Comparison of ENCODE assay signal across 9 cellular contexts in genomic region chr5:81755320-81755719, GRCh38. TPM values are rescaled to one million over a fixed set of nuclear protein-coding genes. Genes with fewer than 3 reads are reported as not detected.
DNase-seq lines count a peak whose midpoint lies in the region; ATAC-seq and TF ChIP-seq lines count a peak whose summit lies in the region.
"Had no signal": no experiment of that assay in that cellular context is flagged by ENCODE, and none has a peak within 500 bp of the region (broad histone marks: within the 10 kb centered on the region; RNA-seq: fewer than 3 reads in every experiment).

No MANE protein-coding gene starts in this region.

- no peak for TF ChIP-seq EP300 in suprapubic skin (IDR thresholded peaks at IDR 0.05)

- ATAC-seq in GM21515 (IDR thresholded peaks at IDR 0.05; ENCODE audit: unreplicated experiment) (no peak), HG03280 (IDR thresholded peaks at IDR 0.05; ENCODE audit: unreplicated experiment) (no peak)

- no peak for TF ChIP-seq POLR2A in suprapubic skin (IDR thresholded peaks at IDR 0.05)

- H3K36me3 Mint-ChIP-seq in HFFc6 (ENCODE audit: low read depth), result no peaks in the 10 kb centered on the region

- 0 out of 2 replicates have a peak overlapping the region, but pooled peaks have one; percentile 18 for H3K9ac ChIP-seq in iPS-20b (ENCODE audit: low read depth, low read length)
- H3K9ac ChIP-seq: KMS-11 had no signal

- DNase-seq in HFFc6, result peak; percentile 88
- peak; percentile 94 for DNase-seq in amniotic epithelial cell (ENCODE audit: low read depth)
- no peak for DNase-seq in suprapubic skin (ENCODE audit: low spot score in 2 of 2)
- DNase-seq in globus pallidus (ENCODE audit: low spot score), result no peak
- no peak for DNase-seq in stimulated activated CD8-positive, alpha-beta memory T cell treated with anti-CD3 and anti-CD28 coated beads, Interleukin-4, amount 100 ng/mL, for 48 hours

- no peaks in the 10 kb centered on the region for H3K9me3 Mint-ChIP-seq in HFFc6

- H3K27ac ChIP-seq in iPS-20b (ENCODE audit: low read length), result peak overlapping the region; percentile 84
- peak overlapping the region; percentile 80 for H3K27ac ChIP-seq in suprapubic skin
- H3K27ac ChIP-seq: KMS-11 had no signal

- H3K4me1 ChIP-seq in iPS-20b (ENCODE audit: insufficient read depth, low read length), result peaks cover 58% of the 10 kb centered on the region
- peaks cover 62% of the 10 kb centered on the region for H3K4me1 ChIP-seq in suprapubic skin

- H3K27me3 ChIP-seq in iPS-20b (ENCODE audit: insufficient read depth, low read length), result peaks cover 12% of the 10 kb centered on the region
- H3K27me3 ChIP-seq in suprapubic skin, result no peaks in the 10 kb centered on the region

- H3K4me3 Mint-ChIP-seq in HFFc6, result peak overlapping the region; percentile 70

- H3K4me1 Mint-ChIP-seq in HFFc6 (ENCODE audit: low read depth), result peaks cover 36% of the 10 kb centered on the region

- TF ChIP-seq CTCF in HFFc6 (IDR thresholded peaks at IDR 0.05), result no peak
- TF ChIP-seq CTCF in suprapubic skin (IDR thresholded peaks at IDR 0.05), result no peak

- WGBS in suprapubic skin, result 8% methylated on average over 2 of the region's 2 CpGs

- H3K4me3 ChIP-seq in iPS-20b (ENCODE audit: low read length) (peak overlapping the region; percentile 38; the same call in 1 of the 2 replicates), suprapubic skin (no peak overlapping the region)

- H3K9me3 ChIP-seq in iPS-20b (ENCODE audit: insufficient read depth, low read depth, low read length) (no peaks in the 10 kb centered on the region), suprapubic skin (no peaks in the 10 kb centered on the region)

- H3K36me3 ChIP-seq in iPS-20b (ENCODE audit: insufficient read depth, low read depth, low read length) (no peaks in the 10 kb centered on the region), suprapubic skin (no peaks in the 10 kb centered on the region)

- no peaks in the 10 kb centered on the region for H3K27me3 Mint-ChIP-seq in HFFc6 (ENCODE audit: insufficient read depth)

- H3K27ac Mint-ChIP-seq in HFFc6, result peak overlapping the region; percentile 83

RNA-seq across cellular contexts. Expression of gene SSBP2, which starts 4.4 kb away (rescaled TPM):
- 10 to 100 TPM; 21.0 to 28.6 (median 25.1) TPM for total RNA-seq in HFFc6 (2021; fragmentation: NEBNext Ultra II Directional; extraction: Animal tissue kit (Norgen Biotek cat#: 25700))
- total RNA-seq in suprapubic skin, result 100 to 1,000 TPM in 1 of 4 donors, 10 to 100 TPM in 3; 54.1 to 136 (median 69.8) TPM

Comparison
In these comparisons a context has a peak if more than half of its experiments do, and no peak if none do; other contexts are left out.
1. DNase-seq: peak in HFFc6 (single experiment) and amniotic epithelial cell (single experiment); none in suprapubic skin (0 of 2), globus pallidus (single experiment) and stimulated activated CD8-positive, alpha-beta memory T cell treated with anti-CD3 and anti-CD28 coated beads, Interleukin-4, amount 100 ng/mL, for 48 hours (single experiment).